Comparison of ENCODE assay signal across 2 cellular contexts in the genomic region with DNA sequence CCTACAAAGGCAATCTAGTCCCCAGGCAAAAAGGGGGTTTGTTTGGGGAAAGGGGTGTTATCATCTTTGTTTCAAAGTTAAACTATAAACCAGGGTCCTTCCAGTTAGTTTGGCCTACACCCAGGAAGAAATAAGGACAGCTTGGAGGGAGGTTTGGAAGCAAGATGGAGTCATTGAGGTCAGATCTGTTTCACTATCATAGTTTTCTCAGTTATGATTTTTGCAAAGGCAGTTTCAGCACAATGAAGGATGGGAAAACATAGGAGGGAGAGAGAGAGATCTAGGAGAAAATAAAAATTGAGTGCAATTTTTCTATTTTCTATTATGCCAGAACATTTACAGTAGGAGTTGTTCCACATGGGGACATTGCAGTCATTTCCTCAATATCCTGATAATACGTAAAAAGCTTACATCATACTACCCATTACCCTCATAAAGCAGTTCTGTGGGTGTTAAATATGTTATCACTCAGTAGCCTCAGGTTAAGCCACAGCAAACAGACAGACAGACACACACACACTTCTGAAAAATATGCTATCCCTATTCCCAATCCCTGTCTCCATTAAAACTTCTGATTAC.
TF ChIP-seq lines count a peak whose summit lies in the region.

No MANE protein-coding gene starts in this region.

TF ChIP-seq in GM23338, 12 proteins besides CTCF, POLR2A, EP300 and RAD21 (continues in another document):
- TF ChIP-seq, protein P1, sequence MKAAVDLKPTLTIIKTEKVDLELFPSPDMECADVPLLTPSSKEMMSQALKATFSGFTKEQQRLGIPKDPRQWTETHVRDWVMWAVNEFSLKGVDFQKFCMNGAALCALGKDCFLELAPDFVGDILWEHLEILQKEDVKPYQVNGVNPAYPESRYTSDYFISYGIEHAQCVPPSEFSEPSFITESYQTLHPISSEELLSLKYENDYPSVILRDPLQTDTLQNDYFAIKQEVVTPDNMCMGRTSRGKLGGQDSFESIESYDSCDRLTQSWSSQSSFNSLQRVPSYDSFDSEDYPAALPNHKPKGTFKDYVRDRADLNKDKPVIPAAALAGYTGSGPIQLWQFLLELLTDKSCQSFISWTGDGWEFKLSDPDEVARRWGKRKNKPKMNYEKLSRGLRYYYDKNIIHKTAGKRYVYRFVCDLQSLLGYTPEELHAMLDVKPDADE (IDR thresholded peaks at IDR 0.05): no peak
- TF ChIP-seq CREB1 (CRISPR knock-in tag; IDR thresholded peaks at IDR 0.05; ENCODE audit: low read depth) (no peak), STAT1 (IDR thresholded peaks at IDR 0.05; ENCODE audit: unreplicated experiment) (no peak), ZNF331 (CRISPR knock-in tag; IDR thresholded peaks at IDR 0.05; ENCODE audit: low read depth) (no peak), POLR2AphosphoS5 (IDR thresholded peaks at IDR 0.05; ENCODE audit: low read depth) (no peak), NANOG (IDR thresholded peaks at IDR 0.05; ENCODE audit: borderline replicate concordance) (no peak), JUNB (IDR thresholded peaks at IDR 0.05; ENCODE audit: unreplicated experiment) (no peak)
- TF ChIP-seq, protein P2, sequence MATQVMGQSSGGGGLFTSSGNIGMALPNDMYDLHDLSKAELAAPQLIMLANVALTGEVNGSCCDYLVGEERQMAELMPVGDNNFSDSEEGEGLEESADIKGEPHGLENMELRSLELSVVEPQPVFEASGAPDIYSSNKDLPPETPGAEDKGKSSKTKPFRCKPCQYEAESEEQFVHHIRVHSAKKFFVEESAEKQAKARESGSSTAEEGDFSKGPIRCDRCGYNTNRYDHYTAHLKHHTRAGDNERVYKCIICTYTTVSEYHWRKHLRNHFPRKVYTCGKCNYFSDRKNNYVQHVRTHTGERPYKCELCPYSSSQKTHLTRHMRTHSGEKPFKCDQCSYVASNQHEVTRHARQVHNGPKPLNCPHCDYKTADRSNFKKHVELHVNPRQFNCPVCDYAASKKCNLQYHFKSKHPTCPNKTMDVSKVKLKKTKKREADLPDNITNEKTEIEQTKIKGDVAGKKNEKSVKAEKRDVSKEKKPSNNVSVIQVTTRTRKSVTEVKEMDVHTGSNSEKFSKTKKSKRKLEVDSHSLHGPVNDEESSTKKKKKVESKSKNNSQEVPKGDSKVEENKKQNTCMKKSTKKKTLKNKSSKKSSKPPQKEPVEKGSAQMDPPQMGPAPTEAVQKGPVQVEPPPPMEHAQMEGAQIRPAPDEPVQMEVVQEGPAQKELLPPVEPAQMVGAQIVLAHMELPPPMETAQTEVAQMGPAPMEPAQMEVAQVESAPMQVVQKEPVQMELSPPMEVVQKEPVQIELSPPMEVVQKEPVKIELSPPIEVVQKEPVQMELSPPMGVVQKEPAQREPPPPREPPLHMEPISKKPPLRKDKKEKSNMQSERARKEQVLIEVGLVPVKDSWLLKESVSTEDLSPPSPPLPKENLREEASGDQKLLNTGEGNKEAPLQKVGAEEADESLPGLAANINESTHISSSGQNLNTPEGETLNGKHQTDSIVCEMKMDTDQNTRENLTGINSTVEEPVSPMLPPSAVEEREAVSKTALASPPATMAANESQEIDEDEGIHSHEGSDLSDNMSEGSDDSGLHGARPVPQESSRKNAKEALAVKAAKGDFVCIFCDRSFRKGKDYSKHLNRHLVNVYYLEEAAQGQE (IDR thresholded peaks at IDR 0.05; ENCODE audit: unreplicated experiment): no peak
- TF ChIP-seq, protein P3, sequence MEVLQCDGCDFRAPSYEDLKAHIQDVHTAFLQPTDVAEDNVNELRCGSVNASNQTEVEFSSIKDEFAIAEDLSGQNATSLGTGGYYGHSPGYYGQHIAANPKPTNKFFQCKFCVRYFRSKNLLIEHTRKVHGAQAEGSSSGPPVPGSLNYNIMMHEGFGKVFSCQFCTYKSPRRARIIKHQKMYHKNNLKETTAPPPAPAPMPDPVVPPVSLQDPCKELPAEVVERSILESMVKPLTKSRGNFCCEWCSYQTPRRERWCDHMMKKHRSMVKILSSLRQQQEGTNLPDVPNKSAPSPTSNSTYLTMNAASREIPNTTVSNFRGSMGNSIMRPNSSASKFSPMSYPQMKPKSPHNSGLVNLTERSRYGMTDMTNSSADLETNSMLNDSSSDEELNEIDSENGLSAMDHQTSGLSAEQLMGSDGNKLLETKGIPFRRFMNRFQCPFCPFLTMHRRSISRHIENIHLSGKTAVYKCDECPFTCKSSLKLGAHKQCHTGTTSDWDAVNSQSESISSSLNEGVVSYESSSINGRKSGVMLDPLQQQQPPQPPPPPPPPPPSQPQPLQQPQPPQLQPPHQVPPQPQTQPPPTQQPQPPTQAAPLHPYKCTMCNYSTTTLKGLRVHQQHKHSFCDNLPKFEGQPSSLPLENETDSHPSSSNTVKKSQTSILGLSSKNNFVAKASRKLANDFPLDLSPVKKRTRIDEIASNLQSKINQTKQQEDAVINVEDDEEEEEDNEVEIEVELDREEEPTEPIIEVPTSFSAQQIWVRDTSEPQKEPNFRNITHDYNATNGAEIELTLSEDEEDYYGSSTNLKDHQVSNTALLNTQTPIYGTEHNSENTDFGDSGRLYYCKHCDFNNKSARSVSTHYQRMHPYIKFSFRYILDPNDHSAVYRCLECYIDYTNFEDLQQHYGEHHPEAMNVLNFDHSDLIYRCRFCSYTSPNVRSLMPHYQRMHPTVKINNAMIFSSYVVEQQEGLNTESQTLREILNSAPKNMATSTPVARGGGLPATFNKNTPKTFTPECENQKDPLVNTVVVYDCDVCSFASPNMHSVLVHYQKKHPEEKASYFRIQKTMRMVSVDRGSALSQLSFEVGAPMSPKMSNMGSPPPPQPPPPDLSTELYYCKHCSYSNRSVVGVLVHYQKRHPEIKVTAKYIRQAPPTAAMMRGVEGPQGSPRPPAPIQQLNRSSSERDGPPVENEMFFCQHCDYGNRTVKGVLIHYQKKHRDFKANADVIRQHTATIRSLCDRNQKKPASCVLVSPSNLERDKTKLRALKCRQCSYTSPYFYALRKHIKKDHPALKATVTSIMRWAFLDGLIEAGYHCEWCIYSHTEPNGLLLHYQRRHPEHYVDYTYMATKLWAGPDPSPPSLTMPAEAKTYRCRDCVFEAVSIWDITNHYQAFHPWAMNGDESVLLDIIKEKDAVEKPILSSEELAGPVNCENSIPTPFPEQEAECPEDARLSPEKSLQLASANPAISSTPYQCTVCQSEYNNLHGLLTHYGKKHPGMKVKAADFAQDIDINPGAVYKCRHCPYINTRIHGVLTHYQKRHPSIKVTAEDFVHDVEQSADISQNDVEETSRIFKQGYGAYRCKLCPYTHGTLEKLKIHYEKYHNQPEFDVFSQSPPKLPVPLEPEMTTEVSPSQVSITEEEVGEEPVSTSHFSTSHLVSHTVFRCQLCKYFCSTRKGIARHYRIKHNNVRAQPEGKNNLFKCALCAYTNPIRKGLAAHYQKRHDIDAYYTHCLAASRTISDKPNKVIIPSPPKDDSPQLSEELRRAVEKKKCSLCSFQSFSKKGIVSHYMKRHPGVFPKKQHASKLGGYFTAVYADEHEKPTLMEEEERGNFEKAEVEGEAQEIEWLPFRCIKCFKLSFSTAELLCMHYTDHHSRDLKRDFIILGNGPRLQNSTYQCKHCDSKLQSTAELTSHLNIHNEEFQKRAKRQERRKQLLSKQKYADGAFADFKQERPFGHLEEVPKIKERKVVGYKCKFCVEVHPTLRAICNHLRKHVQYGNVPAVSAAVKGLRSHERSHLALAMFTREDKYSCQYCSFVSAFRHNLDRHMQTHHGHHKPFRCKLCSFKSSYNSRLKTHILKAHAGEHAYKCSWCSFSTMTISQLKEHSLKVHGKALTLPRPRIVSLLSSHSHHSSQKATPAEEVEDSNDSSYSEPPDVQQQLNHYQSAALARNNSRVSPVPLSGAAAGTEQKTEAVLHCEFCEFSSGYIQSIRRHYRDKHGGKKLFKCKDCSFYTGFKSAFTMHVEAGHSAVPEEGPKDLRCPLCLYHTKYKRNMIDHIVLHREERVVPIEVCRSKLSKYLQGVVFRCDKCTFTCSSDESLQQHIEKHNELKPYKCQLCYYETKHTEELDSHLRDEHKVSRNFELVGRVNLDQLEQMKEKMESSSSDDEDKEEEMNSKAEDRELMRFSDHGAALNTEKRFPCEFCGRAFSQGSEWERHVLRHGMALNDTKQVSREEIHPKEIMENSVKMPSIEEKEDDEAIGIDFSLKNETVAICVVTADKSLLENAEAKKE (CRISPR knock-in tag; IDR thresholded peaks at IDR 0.05): no peak

TF ChIP-seq in K562, 482 proteins besides CTCF, POLR2A, EP300 and RAD21 (continues in another document):
- TF ChIP-seq ELF1 (tag; IDR thresholded peaks at IDR 0.05): no peak
- peak; percentile 79 for TF ChIP-seq MEF2D (tag; conservative IDR thresholded peaks at IDR 0.05; ENCODE audit: low read depth)
- TF ChIP-seq, protein P4, sequence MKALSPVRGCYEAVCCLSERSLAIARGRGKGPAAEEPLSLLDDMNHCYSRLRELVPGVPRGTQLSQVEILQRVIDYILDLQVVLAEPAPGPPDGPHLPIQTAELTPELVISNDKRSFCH (CRISPR knock-in tag; IDR thresholded peaks at IDR 0.05): no peak
- TF ChIP-seq, protein P4 (tag; IDR thresholded peaks at IDR 0.05): peak; percentile 75
- peak; percentile 25; the same call in 1 of the 2 replicates for TF ChIP-seq ETV1 (tag; conservative IDR thresholded peaks at IDR 0.05; ENCODE audit: low read depth)
- TF ChIP-seq RNF2 (IDR thresholded peaks at IDR 0.05): no peak
- 0 out of 2 replicates have a peak, but pooled peaks have one; percentile 48 for TF ChIP-seq ZNF766 (CRISPR knock-in tag; conservative IDR thresholded peaks at IDR 0.05)
- TF ChIP-seq, protein P5, sequence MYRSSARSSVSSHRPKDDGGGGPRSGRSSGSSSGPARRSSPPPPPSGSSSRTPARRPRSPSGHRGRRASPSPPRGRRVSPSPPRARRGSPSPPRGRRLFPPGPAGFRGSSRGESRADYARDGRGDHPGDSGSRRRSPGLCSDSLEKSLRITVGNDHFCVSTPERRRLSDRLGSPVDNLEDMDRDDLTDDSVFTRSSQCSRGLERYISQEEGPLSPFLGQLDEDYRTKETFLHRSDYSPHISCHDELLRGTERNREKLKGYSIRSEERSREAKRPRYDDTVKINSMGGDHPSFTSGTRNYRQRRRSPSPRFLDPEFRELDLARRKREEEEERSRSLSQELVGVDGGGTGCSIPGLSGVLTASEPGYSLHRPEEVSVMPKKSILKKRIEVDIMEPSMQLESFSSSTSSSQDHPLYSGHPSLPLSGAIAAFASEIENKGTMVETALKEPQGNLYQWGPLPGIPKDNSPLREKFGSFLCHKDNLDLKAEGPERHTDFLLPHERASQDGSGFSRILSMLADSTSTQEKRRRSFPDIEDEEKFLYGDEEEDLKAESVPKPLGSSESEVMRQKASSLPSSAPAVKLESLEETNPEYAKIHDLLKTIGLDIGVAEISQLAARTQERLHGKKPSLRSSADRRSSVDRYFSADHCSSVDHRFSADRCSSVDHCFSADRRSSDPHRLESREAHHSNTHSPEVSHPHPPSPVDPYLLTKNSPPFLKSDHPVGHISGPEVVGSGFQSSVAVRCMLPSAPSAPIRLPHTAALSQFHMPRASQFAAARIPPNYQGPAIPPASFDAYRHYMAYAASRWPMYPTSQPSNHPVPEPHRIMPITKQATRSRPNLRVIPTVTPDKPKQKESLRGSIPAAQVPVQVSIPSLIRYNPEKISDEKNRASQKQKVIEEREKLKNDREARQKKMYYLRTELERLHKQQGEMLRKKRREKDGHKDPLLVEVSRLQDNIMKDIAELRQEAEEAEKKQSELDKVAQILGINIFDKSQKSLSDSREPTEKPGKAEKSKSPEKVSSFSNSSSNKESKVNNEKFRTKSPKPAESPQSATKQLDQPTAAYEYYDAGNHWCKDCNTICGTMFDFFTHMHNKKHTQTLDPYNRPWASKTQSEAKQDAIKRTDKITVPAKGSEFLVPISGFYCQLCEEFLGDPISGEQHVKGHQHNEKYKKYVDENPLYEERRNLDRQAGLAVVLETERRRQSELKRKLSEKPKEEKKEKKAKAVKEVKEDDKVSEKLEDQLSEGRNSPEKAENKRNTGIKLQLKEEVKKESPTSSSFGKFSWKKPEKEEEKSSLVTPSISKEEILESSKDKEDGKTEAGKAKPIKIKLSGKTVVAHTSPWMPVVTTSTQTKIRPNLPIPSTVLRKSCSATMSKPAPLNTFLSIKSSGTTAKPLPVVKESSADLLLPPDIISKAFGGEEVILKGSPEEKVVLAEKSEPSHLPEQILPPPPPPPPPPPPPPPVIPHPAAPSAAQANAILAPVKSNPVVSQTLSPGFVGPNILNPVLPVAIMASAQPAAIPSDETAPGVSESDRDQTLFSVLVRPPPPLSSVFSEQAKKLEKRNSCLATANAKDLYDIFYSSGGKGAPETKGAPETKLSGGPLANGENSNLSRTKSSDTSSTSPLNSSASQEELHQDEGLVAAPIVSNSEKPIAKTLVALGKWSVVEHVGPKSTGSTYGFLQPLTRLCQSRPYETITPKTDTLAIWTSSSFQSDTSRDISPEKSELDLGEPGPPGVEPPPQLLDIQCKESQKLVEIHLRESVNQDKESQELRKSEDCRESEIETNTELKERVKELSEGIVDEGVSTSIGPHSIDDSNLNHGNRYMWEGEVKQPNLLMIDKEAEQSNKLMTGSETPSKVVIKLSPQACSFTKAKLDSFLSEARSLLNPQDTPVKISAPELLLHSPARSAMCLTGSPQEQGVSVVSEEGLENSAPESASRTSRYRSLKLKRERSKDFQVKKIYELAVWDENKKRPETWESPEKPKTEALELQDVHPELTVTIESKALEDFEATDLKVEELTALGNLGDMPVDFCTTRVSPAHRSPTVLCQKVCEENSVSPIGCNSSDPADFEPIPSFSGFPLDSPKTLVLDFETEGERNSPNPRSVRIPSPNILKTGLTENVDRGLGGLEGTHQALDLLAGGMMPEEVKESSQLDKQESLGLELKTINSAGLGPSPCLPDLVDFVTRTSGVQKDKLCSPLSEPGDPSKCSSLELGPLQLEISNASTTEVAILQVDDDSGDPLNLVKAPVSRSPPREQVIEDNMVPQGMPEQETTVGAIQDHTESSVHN (IDR thresholded peaks at IDR 0.05; ENCODE audit: borderline replicate concordance in 1 of 2, low read depth in 1 of 2): no peak
- TF ChIP-seq ESRRB (CRISPR knock-in tag; IDR thresholded peaks at IDR 0.05; ENCODE audit: borderline replicate concordance): no peak
- TF ChIP-seq, protein P6, sequence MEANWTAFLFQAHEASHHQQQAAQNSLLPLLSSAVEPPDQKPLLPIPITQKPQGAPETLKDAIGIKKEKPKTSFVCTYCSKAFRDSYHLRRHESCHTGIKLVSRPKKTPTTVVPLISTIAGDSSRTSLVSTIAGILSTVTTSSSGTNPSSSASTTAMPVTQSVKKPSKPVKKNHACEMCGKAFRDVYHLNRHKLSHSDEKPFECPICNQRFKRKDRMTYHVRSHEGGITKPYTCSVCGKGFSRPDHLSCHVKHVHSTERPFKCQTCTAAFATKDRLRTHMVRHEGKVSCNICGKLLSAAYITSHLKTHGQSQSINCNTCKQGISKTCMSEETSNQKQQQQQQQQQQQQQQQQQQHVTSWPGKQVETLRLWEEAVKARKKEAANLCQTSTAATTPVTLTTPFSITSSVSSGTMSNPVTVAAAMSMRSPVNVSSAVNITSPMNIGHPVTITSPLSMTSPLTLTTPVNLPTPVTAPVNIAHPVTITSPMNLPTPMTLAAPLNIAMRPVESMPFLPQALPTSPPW (CRISPR knock-in tag; IDR thresholded peaks at IDR 0.05): 0 out of 2 replicates have a peak, but pooled peaks have one; percentile 4
